ENCODE assay signal across 15 cellular contexts in genomic region chr1:21242846-21243245, GRCh38. TPM values are rescaled to one million over a fixed set of nuclear protein-coding genes. Genes with fewer than 3 reads are reported as not detected.
DNase-seq lines count a peak whose midpoint lies in the region; ATAC-seq and TF ChIP-seq lines count a peak whose summit lies in the region.
"Had no signal": no experiment of that assay in that cellular context is flagged by ENCODE, and none has a peak within 500 bp of the region (broad histone marks: within the 10 kb centered on the region; RNA-seq: fewer than 3 reads in every experiment).

No MANE protein-coding gene starts in this region.

- H4K20me1 ChIP-seq in PC-3 (ENCODE audit: low read length) (no peaks in the 10 kb centered on the region), SK-N-SH (ENCODE audit: insufficient read depth) (no peaks in the 10 kb centered on the region)

- no peak for TF ChIP-seq EP300 in SK-N-SH (IDR thresholded peaks at IDR 0.05; ENCODE audit: borderline replicate concordance in 1 of 2, low read depth in 1 of 2, low read length in 1 of 2)

- H3K79me2 ChIP-seq in PC-3 (ENCODE audit: low read length): no peaks in the 10 kb centered on the region
- H3K79me2 ChIP-seq in SK-N-SH (ENCODE audit: insufficient read depth): no peaks in the 10 kb centered on the region; the same call in 1 of the 2 replicates

- H3K4me3 Mint-ChIP-seq in stimulated activated effector memory CD8-positive, alpha-beta T cell treated with anti-CD3 and anti-CD28 coated beads, Interleukin-12 subunit alpha, Interleukin-12 subunit beta, amount 100 ng/mL, for 72 hours: no peak overlapping the region
- H3K4me3 Mint-ChIP-seq: GM23338 had no signal

- no peaks in the 10 kb centered on the region for H3K9me2 ChIP-seq in PC-3 (replicated peaks; ENCODE audit: low read length)
- H3K9me2 ChIP-seq in SK-N-SH: no peaks in the 10 kb centered on the region

- H2AFZ ChIP-seq in PC-3 (ENCODE audit: low read length) (no peak overlapping the region), SK-N-SH (ENCODE audit: low read depth) (no peak overlapping the region)
- H2AFZ ChIP-seq: GM23338 had no signal

- TF ChIP-seq POLR2A in adrenal gland (IDR thresholded peaks at IDR 0.05): no peak

- H3F3A ChIP-seq in PC-3 (ENCODE audit: low read length, unreplicated experiment) (peaks cover 11% of the 10 kb centered on the region), SK-N-SH (replicated peaks; ENCODE audit: insufficient read depth) (no peaks in the 10 kb centered on the region)

- H3K36me3 Mint-ChIP-seq in activated naive CD4-positive, alpha-beta T cell treated with anti-CD3 and anti-CD28 coated beads, Interleukin-2, amount 50 U/mL, for 72 hours: peaks cover 13 to 16% of the 10 kb centered on the region in 2 donors
- peaks cover 100% of the 10 kb centered on the region for H3K36me3 Mint-ChIP-seq in stimulated activated effector memory CD8-positive, alpha-beta T cell treated with anti-CD3 and anti-CD28 coated beads, Interleukin-12 subunit alpha, Interleukin-12 subunit beta, amount 100 ng/mL, for 72 hours

- H3K36me3 ChIP-seq in PC-3 (ENCODE audit: low read depth, low read length) (peaks cover 19% of the 10 kb centered on the region), adrenal gland (replicated peaks in 1 of 2) (peaks cover 0 to 76% of the 10 kb centered on the region in 2 donors), SK-N-SH (replicated peaks in 1 of 2; ENCODE audit: control insufficient read depth in 1 of 2, insufficient read depth in 2 of 2, low read length in 1 of 2) (peaks cover 8 to 38% of the 10 kb centered on the region in 2 experiments)

- H3K27ac Mint-ChIP-seq in activated naive CD4-positive, alpha-beta T cell treated with anti-CD3 and anti-CD28 coated beads, Interleukin-2, amount 50 U/mL, for 72 hours: peak overlapping the region; percentile 9 to 59
- H3K27ac Mint-ChIP-seq in stimulated activated effector memory CD8-positive, alpha-beta T cell treated with anti-CD3 and anti-CD28 coated beads, Interleukin-12 subunit alpha, Interleukin-12 subunit beta, amount 100 ng/mL, for 72 hours: peak overlapping the region; percentile 69

- H3K9ac ChIP-seq in PC-3 (ENCODE audit: low read length) (peak overlapping the region; percentile 79), SK-N-SH (no peak overlapping the region)

- no peaks in the 10 kb centered on the region for H3K9me3 Mint-ChIP-seq in activated naive CD4-positive, alpha-beta T cell treated with anti-CD3 and anti-CD28 coated beads, Interleukin-2, amount 50 U/mL, for 72 hours
- H3K9me3 Mint-ChIP-seq in stimulated activated effector memory CD8-positive, alpha-beta T cell treated with anti-CD3 and anti-CD28 coated beads, Interleukin-12 subunit alpha, Interleukin-12 subunit beta, amount 100 ng/mL, for 72 hours: no peaks in the 10 kb centered on the region
- H3K9me3 Mint-ChIP-seq: CD4-positive, CD25-positive, alpha-beta regulatory T cell; GM23338; H9 had no signal

- H3K9me3 ChIP-seq in PC-3 (ENCODE audit: low read length) (no peaks in the 10 kb centered on the region), adrenal gland (replicated peaks in 1 of 3) (no peaks in the 10 kb centered on the region), SK-N-SH (no peaks in the 10 kb centered on the region)

- no peak for TF ChIP-seq CTCF in PC-3 (conservative IDR thresholded peaks at IDR 0.05; ENCODE audit: low read depth, low read length)
- no peak for TF ChIP-seq CTCF in adrenal gland (IDR thresholded peaks at IDR 0.05)
- no peak for TF ChIP-seq CTCF in SK-N-SH (IDR thresholded peaks at IDR 0.05)

- no peak for TF ChIP-seq RAD21 in SK-N-SH (IDR thresholded peaks at IDR 0.05; ENCODE audit: low read length)

- WGBS in adrenal gland, 4 donors: 63 to 68% (median 66%) methylated on average over 4 of the region's 4 CpGs
- 77% methylated on average over 4 of the region's 4 CpGs for WGBS in SK-N-SH (ENCODE audit: low lambda C conversion rate)

- H3K27ac ChIP-seq in PC-3 (ENCODE audit: low read length): peak overlapping the region; percentile 99
- H3K27ac ChIP-seq in adrenal gland: peak overlapping the region in 3 of 5 donors; percentile 54 to 73 (median 71)
- no peak overlapping the region for H3K27ac ChIP-seq in SK-N-SH (ENCODE audit: low read depth in 2 of 2, low read length in 1 of 2)
- H3K27ac ChIP-seq: BLaER1 treated with 17β-estradiol and CSF1 and Interleukin-3, amounts not matched to agents 10 nM and 100 nM had no signal

- POLR2A ChIA-PET in PC-3 (lab: Charles Lee; ENCODE audit: unreplicated experiment): no interaction called here
- POLR2A ChIA-PET in SK-N-SH (lab: Yijun Ruan, JAX): no interaction called here

- DNase-seq in activated naive CD4-positive, alpha-beta T cell treated with anti-CD3 and anti-CD28 coated beads, Interleukin-2, amount 50 U/mL, for 72 hours (ENCODE audit: low spot score in 2 of 2): no peak
- DNase-seq in activated naive CD4-positive, alpha-beta T cell treated with anti-CD3 and anti-CD28 coated beads, Interleukin-2, amount 50 U/mL, for 16 hours: no peak
- peak; percentile 70 for DNase-seq in PC-3
- DNase-seq in adrenal gland: peak in 2 of 7 donors; percentile 58 to 60
- no peak for DNase-seq in stimulated activated effector memory CD8-positive, alpha-beta T cell treated with anti-CD3 and anti-CD28 coated beads, Interleukin-12 subunit alpha, Interleukin-12 subunit beta, amount 100 ng/mL, for 72 hours (ENCODE audit: low spot score in 2 of 2)
- DNase-seq in SK-N-SH: no peak
- no peak for DNase-seq in SIG-M5 treated with dmso at 0.1 percent for 504 hours (lab: John Stamatoyannopoulos, UW; ENCODE audit: unreplicated experiment)
- DNase-seq: ACHN; CD4-positive, CD25-positive, alpha-beta regulatory T cell; H9 had no signal

- no peak overlapping the region for H3K4me3 ChIP-seq in PC-3 (ENCODE audit: low read length)
- H3K4me3 ChIP-seq in adrenal gland: no peak overlapping the region
- H3K4me3 ChIP-seq in SK-N-SH (ENCODE audit: low read depth in 2 of 2, low read length in 1 of 2): no peak overlapping the region
- H3K4me3 ChIP-seq: BLaER1 treated with 17β-estradiol and CSF1 and Interleukin-3, amounts not matched to agents 10 nM and 100 nM; GM12878; GM23338 had no signal

- CTCF ChIA-PET in PC-3 (lab: Charles Lee): no interaction called here
- CTCF ChIA-PET in SK-N-SH (lab: Yijun Ruan, JAX): interaction anchor here (1.4 to 13.5 kb wide), 4 partner anchors 11 to 127 kb away, joined by 5 to 134 read pairs (median 23); no protein-coding TSS in a partner anchor

- BruUV-seq in PC-3 (replicated peaks; lab: Mats Ljungman, UMichigan): no TSS peak

- peaks cover 10% of the 10 kb centered on the region for H3K4me1 Mint-ChIP-seq in stimulated activated effector memory CD8-positive, alpha-beta T cell treated with anti-CD3 and anti-CD28 coated beads, Interleukin-12 subunit alpha, Interleukin-12 subunit beta, amount 100 ng/mL, for 72 hours
- H3K4me1 Mint-ChIP-seq: CD4-positive, CD25-positive, alpha-beta regulatory T cell had no signal

- no peak overlapping the region for H3K4me2 ChIP-seq in PC-3 (ENCODE audit: low read length)
- H3K4me2 ChIP-seq in SK-N-SH: no peak overlapping the region
- H3K4me2 ChIP-seq: GM23338 had no signal

- intact Hi-C loops in PC-3 (cut with micrococcal nuclease) (no loop called here), adrenal gland (cut with DNase I) (no loop called here)

- ATAC-seq in activated naive CD4-positive, alpha-beta T cell treated with anti-CD3 and anti-CD28 coated beads, Interleukin-2, amount 50 U/mL, for 72 hours: no peak
- ATAC-seq in PC-3 (peak; percentile 6; the same call in 1 of the 2 replicates), HG03159 (IDR thresholded peaks at IDR 0.05; ENCODE audit: unreplicated experiment) (no peak)
- no peak for ATAC-seq in stimulated activated effector memory CD8-positive, alpha-beta T cell treated with anti-CD3 and anti-CD28 coated beads, Interleukin-12 subunit alpha, Interleukin-12 subunit beta, amount 100 ng/mL, for 72 hours
- ATAC-seq: GM12878, GM23338, HepG2 had no signal

- H3K4me1 ChIP-seq in PC-3 (ENCODE audit: insufficient read depth, low read length) (peaks cover 74% of the 10 kb centered on the region), adrenal gland (replicated peaks in 1 of 2) (peaks cover 14 to 38% of the 10 kb centered on the region in 2 donors), SK-N-SH (ENCODE audit: control insufficient read depth in 1 of 2, insufficient read depth in 2 of 2, low read depth in 1 of 2, low read length in 1 of 2) (no peaks in the 10 kb centered on the region)

- H3K27me3 ChIP-seq in PC-3 (ENCODE audit: low read length) (no peaks in the 10 kb centered on the region), adrenal gland (no peaks in the 10 kb centered on the region), SK-N-SH (ENCODE audit: insufficient read depth) (no peaks in the 10 kb centered on the region)
- H3K27me3 ChIP-seq: BLaER1 treated with 17β-estradiol and CSF1 and Interleukin-3, amounts not matched to agents 10 nM and 100 nM had no signal

TF ChIP-seq in SK-N-SH, 30 proteins besides CTCF, POLR2A, EP300 and RAD21 (continues in another document):
- TF ChIP-seq GABPA (IDR thresholded peaks at IDR 0.05; ENCODE audit: low read depth): no peak
- TF ChIP-seq MAX (IDR thresholded peaks at IDR 0.05; ENCODE audit: low read depth): no peak

RNA-seq across cellular contexts. Expression of gene ECE1, which starts 47.4 kb away (rescaled TPM):
- 100 to 1,000 TPM; 111 to 118 TPM for total RNA-seq in activated naive CD4-positive, alpha-beta T cell treated with anti-CD3 and anti-CD28 coated beads, Interleukin-2, amount 50 U/mL, for 72 hours
- total RNA-seq in PC-3 (2014; rRNA removed) (86.8 and 110 TPM in 2 replicates), adrenal gland (100 to 1,000 TPM; 173 to 588 (median 259) TPM)
- polyA plus RNA-seq in adrenal gland (100 to 1,000 TPM; 150 to 327 (median 176) TPM), SK-N-SH (2012; rRNA removed) (62.3 and 96.6 TPM in 2 replicates)
- polyA plus RNA-seq in SK-N-SH (2012; cell fraction: cytosol; rRNA removed): 48.1 and 60.4 TPM in 2 replicates
- polyA plus RNA-seq in SK-N-SH (2012; cell fraction: nucleus; rRNA removed): 53.0 and 69.9 TPM in 2 replicates

Comparison
In these comparisons a context has a peak if more than half of its experiments do, and no peak if none do; other contexts are left out.
1. H3K27ac ChIP-seq: peak in PC-3 (single experiment) and adrenal gland (3 of 5); none in SK-N-SH (0 of 2).